In the genomic region with DNA sequence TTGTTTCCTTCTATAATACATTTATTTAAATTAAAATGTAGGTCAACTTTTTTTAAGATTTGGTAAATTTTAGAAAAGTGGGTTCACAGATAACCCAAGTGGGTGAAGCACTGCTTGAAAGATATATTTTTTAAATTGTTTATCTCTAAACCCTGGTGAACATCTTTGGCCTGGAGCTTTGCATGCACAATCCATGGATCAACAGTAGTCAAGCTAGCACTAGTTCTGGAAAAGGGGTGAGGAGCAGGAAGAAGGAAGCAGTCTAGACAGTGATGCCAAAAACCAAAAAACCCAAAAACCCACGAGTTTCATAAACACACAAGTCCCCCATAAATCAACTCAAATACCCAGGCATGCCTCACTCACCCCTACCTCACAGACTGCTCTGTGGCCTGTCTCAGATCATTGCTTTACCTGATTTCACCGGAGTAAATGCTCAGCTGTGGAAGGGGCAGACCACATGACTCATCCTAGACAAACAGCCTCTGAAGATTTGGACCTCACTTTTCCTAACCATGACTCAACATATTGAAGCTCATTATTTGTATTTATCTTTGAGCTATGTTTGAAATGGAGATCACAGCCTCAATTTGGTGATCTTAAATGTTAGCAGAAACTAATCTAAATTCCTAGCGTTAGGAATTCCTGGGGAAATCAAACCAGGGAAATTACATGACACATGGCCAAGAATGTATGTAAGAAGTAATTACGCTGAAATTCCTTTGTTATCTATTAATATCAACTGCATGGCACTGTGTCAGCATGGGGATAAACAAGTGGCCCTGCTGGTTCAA, we compare ENCODE assay signal across 10 cellular contexts.
A peak's percentile ranks its signal among the peaks of the same experiment; 100 is the strongest.
DNase-seq lines count a peak whose midpoint lies in the region; ATAC-seq, FAIRE-seq and TF ChIP-seq lines count a peak whose summit lies in the region.
"Had no signal": no experiment of that assay in that cellular context is flagged by ENCODE, and none has a peak within 500 bp of the region (broad histone marks: within the 10 kb centered on the region; RNA-seq: fewer than 3 reads in every experiment).

No MANE protein-coding gene starts in this region.

- H3K27me3 ChIP-seq in keratinocyte (ENCODE audit: control insufficient read depth, extremely low read depth, insufficient read depth, low read length), result no peaks in the 10 kb centered on the region
- H3K27me3 ChIP-seq: BLaER1 treated with 17β-estradiol and CSF1 and Interleukin-3, amounts not matched to agents 10 nM and 100 nM had no signal

- peak overlapping the region; percentile 31 for H3K4me2 ChIP-seq in keratinocyte (ENCODE audit: control insufficient read depth, extremely low read depth, insufficient read depth, low read depth, low read length)
- H3K4me2 ChIP-seq: BLaER1 treated with 17β-estradiol and CSF1 and Interleukin-3, amounts not matched to agents 10 nM and 100 nM had no signal

- POLR2A ChIA-PET in T-cell (lab: Charles Lee), result interaction anchor here in 1 of 2 donors (0.6 kb wide), 1 partner anchor 67 kb away, joined by 3 read pairs; no protein-coding TSS in a partner anchor

- CTCF ChIA-PET in T-cell (lab: Charles Lee), result interaction anchor here in 1 of 2 donors (1.2 kb wide), 1 partner anchor 151 kb away, joined by 3 read pairs; no protein-coding TSS in a partner anchor

- peaks cover 28% of the 10 kb centered on the region for H3K4me1 Mint-ChIP-seq in HFFc6 (ENCODE audit: low read depth)
- H3K4me1 Mint-ChIP-seq in T-helper 2 cell treated with Interferon-gamma antibody and Interleukin-4, amounts not matched to agents 5 μg/mL and 100 μg/mL, for 36 hours (ENCODE audit: low read depth), result no peaks in the 10 kb centered on the region
- no peaks in the 10 kb centered on the region for H3K4me1 Mint-ChIP-seq in T-cell
- H3K4me1 Mint-ChIP-seq: natural killer cell had no signal

- no peaks in the 10 kb centered on the region for H3K9me3 ChIP-seq in keratinocyte (ENCODE audit: control insufficient read depth, low read depth, low read length)
- H3K9me3 ChIP-seq: BLaER1 treated with 17β-estradiol and CSF1 and Interleukin-3, amounts not matched to agents 10 nM and 100 nM had no signal

- no peaks in the 10 kb centered on the region for H3K9me3 Mint-ChIP-seq in HFFc6
- no peaks in the 10 kb centered on the region for H3K9me3 Mint-ChIP-seq in T-helper 2 cell treated with Interferon-gamma antibody and Interleukin-4, amounts not matched to agents 5 μg/mL and 100 μg/mL, for 36 hours
- H3K9me3 Mint-ChIP-seq in T-cell, result no peaks in the 10 kb centered on the region
- H3K9me3 Mint-ChIP-seq: natural killer cell had no signal

- peaks cover 15% of the 10 kb centered on the region for H3K4me1 ChIP-seq in keratinocyte (ENCODE audit: control insufficient read depth, extremely low read depth, insufficient read depth, low read length)

- H3K27ac Mint-ChIP-seq in HFFc6 (peak overlapping the region; percentile 58), T-cell (no peak overlapping the region)
- H3K27ac Mint-ChIP-seq in T-helper 2 cell treated with Interferon-gamma antibody and Interleukin-4, amounts not matched to agents 5 μg/mL and 100 μg/mL, for 36 hours, result no peak overlapping the region
- H3K27ac Mint-ChIP-seq: natural killer cell had no signal

- dilution Hi-C loops in keratinocyte (cut with MboI; ENCODE audit: extremely low pct_ligation_motif_present, low sequenced_read_pairs), result no loop called here

- no peaks in the 10 kb centered on the region for H3K9me1 ChIP-seq in keratinocyte (ENCODE audit: control insufficient read depth, extremely low read depth, insufficient read depth, low read length)

- DNase-seq in A172 (ENCODE audit: low spot score) (peak; percentile 90), HFFc6 (peak; percentile 77), amniotic epithelial cell (ENCODE audit: low read depth) (peak; percentile 88), keratinocyte (ENCODE audit: low read depth, low spot score) (peak; percentile 32), T-cell (no peak)
- no peak for DNase-seq in T-helper 2 cell treated with Interferon-gamma antibody and Interleukin-4, amounts not matched to agents 5 μg/mL and 100 μg/mL, for 36 hours (ENCODE audit: low spot score)
- no peak for DNase-seq in activated T-cell treated with anti-CD3 and anti-CD28 coated beads, Interleukin-2, amount 50 U/mL, for 1 hour
- DNase-seq: natural killer cell had no signal

- no peak overlapping the region for H3K4me3 ChIP-seq in keratinocyte (ENCODE audit: control insufficient read depth in 2 of 3, extremely low read depth in 1 of 3, insufficient read depth in 2 of 3, low read depth in 1 of 3, low read length in 3 of 3)
- H3K4me3 ChIP-seq: BLaER1 treated with 17β-estradiol and CSF1 and Interleukin-3, amounts not matched to agents 10 nM and 100 nM had no signal

- H3K4me3 Mint-ChIP-seq in HFFc6 (peak overlapping the region; percentile 3; the same call in 1 of the 2 replicates), T-cell (no peak overlapping the region)
- H3K4me3 Mint-ChIP-seq in T-helper 2 cell treated with Interferon-gamma antibody and Interleukin-4, amounts not matched to agents 5 μg/mL and 100 μg/mL, for 36 hours, result no peak overlapping the region
- H3K4me3 Mint-ChIP-seq: natural killer cell had no signal

- H3K9ac ChIP-seq in keratinocyte (ENCODE audit: control insufficient read depth, extremely low read depth, insufficient read depth, low read length), result no peak overlapping the region
- H3K9ac ChIP-seq: BLaER1 treated with 17β-estradiol and CSF1 and Interleukin-3, amounts not matched to agents 10 nM and 100 nM had no signal

- H3K36me3 ChIP-seq in keratinocyte (ENCODE audit: control insufficient read depth in 2 of 2, extremely low read depth in 1 of 2, insufficient read depth in 2 of 2, low read length in 2 of 2), result no peaks in the 10 kb centered on the region
- H3K36me3 ChIP-seq: BLaER1 treated with 17β-estradiol and CSF1 and Interleukin-3, amounts not matched to agents 10 nM and 100 nM had no signal

- H4K20me1 ChIP-seq in keratinocyte (ENCODE audit: control insufficient read depth, extremely low read depth, insufficient read depth, low read length), result no peaks in the 10 kb centered on the region
- H4K20me1 ChIP-seq: BLaER1 treated with 17β-estradiol and CSF1 and Interleukin-3, amounts not matched to agents 10 nM and 100 nM had no signal

- peak; percentile 67 for FAIRE-seq in keratinocyte (lab: Jason Lieb, UNC)

- ATAC-seq in HG03025 (IDR thresholded peaks at IDR 0.05; ENCODE audit: low FRiP score, unreplicated experiment) (no peak), T-cell (replicated peaks in 1 of 4) (no peak)
- ATAC-seq: natural killer cell had no signal

- H3K36me3 Mint-ChIP-seq in HFFc6 (ENCODE audit: low read depth) (no peaks in the 10 kb centered on the region), T-cell (no peaks in the 10 kb centered on the region)
- H3K36me3 Mint-ChIP-seq in T-helper 2 cell treated with Interferon-gamma antibody and Interleukin-4, amounts not matched to agents 5 μg/mL and 100 μg/mL, for 36 hours (ENCODE audit: low read depth), result no peaks in the 10 kb centered on the region
- H3K36me3 Mint-ChIP-seq: natural killer cell had no signal

- no peak overlapping the region for H2AFZ ChIP-seq in keratinocyte (ENCODE audit: control insufficient read depth, low read length)

- peak overlapping the region; percentile 10 for H3K27ac ChIP-seq in keratinocyte (ENCODE audit: control insufficient read depth, insufficient read depth, low read length)
- H3K27ac ChIP-seq: BLaER1 treated with 17β-estradiol and CSF1 and Interleukin-3, amounts not matched to agents 10 nM and 100 nM had no signal

- H3K79me2 ChIP-seq in keratinocyte (ENCODE audit: control insufficient read depth, insufficient read depth, low read length), result no peaks in the 10 kb centered on the region

- TF ChIP-seq CTCF in HFFc6 (IDR thresholded peaks at IDR 0.05) (no peak), keratinocyte (optimal IDR thresholded peaks at IDR 0.05 in 1 of 3, IDR thresholded peaks at IDR 0.05 in 1 of 3, conservative IDR thresholded peaks at IDR 0.05 in 1 of 3; ENCODE audit: extremely low read depth in 1 of 3, insufficient read depth in 2 of 3, low read length in 3 of 3) (no peak)

- H3K27me3 Mint-ChIP-seq in HFFc6 (ENCODE audit: insufficient read depth), result peaks cover 3% of the 10 kb centered on the region; the same call in 1 of the 2 replicates
- H3K27me3 Mint-ChIP-seq in T-helper 2 cell treated with Interferon-gamma antibody and Interleukin-4, amounts not matched to agents 5 μg/mL and 100 μg/mL, for 36 hours (ENCODE audit: low read depth), result no peaks in the 10 kb centered on the region
- H3K27me3 Mint-ChIP-seq in T-cell, result peaks cover 4 to 8% of the 10 kb centered on the region in 2 donors

Comparison
In these comparisons a context has a peak if more than half of its experiments do, and no peak if none do; other contexts are left out.
1. DNase-seq: peak in A172 (single experiment), HFFc6 (single experiment), amniotic epithelial cell (single experiment) and keratinocyte (single experiment); none in T-helper 2 cell treated with Interferon-gamma antibody and Interleukin-4, amounts not matched to agents 5 μg/mL and 100 μg/mL, for 36 hours (single experiment), activated T-cell treated with anti-CD3 and anti-CD28 coated beads, Interleukin-2, amount 50 U/mL, for 1 hour (single experiment) and T-cell (0 of 34).